In genomic region chr16:26992661-26993365, GRCh38 we compare ENCODE assay signal across 19 cellular contexts.
"Had no signal": no experiment of that assay in that cellular context is flagged by ENCODE, and none has a peak within 500 bp of the region (broad histone marks: within the 10 kb centered on the region; RNA-seq: fewer than 3 reads in every experiment).

No MANE protein-coding gene starts in this region.

- H3K36me3 Mint-ChIP-seq: activated naive CD4-positive, alpha-beta T cell treated with anti-CD3 and anti-CD28 coated beads, Interleukin-2, amount 10 ng/mL, durations not matched to agents 7 days and 5 days; memory B cell; natural killer cell had no signal

- H3K9me3 Mint-ChIP-seq: activated naive CD4-positive, alpha-beta T cell treated with anti-CD3 and anti-CD28 coated beads, Interleukin-2, amount 10 ng/mL, durations not matched to agents 7 days and 5 days had no signal

- H3K27ac ChIP-seq: dorsolateral prefrontal cortex, skin epidermis had no signal

- ATAC-seq: esophagus mucosa; left ventricle myocardium superior; natural killer cell; right cardiac atrium; stimulated activated naive CD8-positive, alpha-beta T cell treated with anti-CD3 and anti-CD28 coated beads, Interleukin-15, Interleukin-2, amounts not matched to agents 100 U/mL and 50 U/mL, for 24 hours had no signal

- DNase-seq: activated CD4-positive, alpha-beta T cell treated with anti-CD3 and anti-CD28 coated beads for 1 hour; activated CD4-positive, alpha-beta T cell treated with anti-CD3 and anti-CD28 coated beads, Interleukin-2, amount 50 U/mL, for 4 hours; activated naive CD4-positive, alpha-beta T cell treated with anti-CD3 and anti-CD28 coated beads, Interleukin-2, amount 10 ng/mL, durations not matched to agents 7 days and 5 days; activated T-cell treated with anti-CD3 and anti-CD28 coated beads, Interleukin-2, amount 50 U/mL, for 1 hour; dorsolateral prefrontal cortex; hippocampal formation; left ventricle myocardium superior; natural killer cell; right cardiac atrium; stimulated activated CD4-positive, alpha-beta T cell treated with anti-CD3 and anti-CD28 coated beads, Interleukin-4, amount 100 ng/mL, for 4 hours; stimulated activated CD8-positive, alpha-beta memory T cell treated with anti-CD3 and anti-CD28 coated beads, Interleukin-4, amount 100 ng/mL, for 48 hours; stimulated activated naive CD8-positive, alpha-beta T cell treated with anti-CD3 and anti-CD28 coated beads, Interleukin-15, Interleukin-2, amounts not matched to agents 100 U/mL and 50 U/mL, for 24 hours; SW 1271; trophoblast cell had no signal

- H3K4me3 Mint-ChIP-seq: activated naive CD4-positive, alpha-beta T cell treated with anti-CD3 and anti-CD28 coated beads, Interleukin-2, amount 10 ng/mL, durations not matched to agents 7 days and 5 days; memory B cell; natural killer cell had no signal

- H3K27ac Mint-ChIP-seq: activated naive CD4-positive, alpha-beta T cell treated with anti-CD3 and anti-CD28 coated beads, Interleukin-2, amount 10 ng/mL, durations not matched to agents 7 days and 5 days; activated T-helper 2 cell treated with anti-CD3 and anti-CD28 coated beads, Interferon-gamma antibody, Interleukin-2, Interleukin-4, amounts not matched to agents 10 μg/mL and 5 μg/mL and 100 μg/mL, durations not matched to agents 14 hours and 24 hours and 36 hours; memory B cell; natural killer cell; progenitor cell of endocrine pancreas had no signal

- H3K4me3 ChIP-seq: dorsolateral prefrontal cortex, skin epidermis had no signal

- H3K4me1 Mint-ChIP-seq: activated naive CD4-positive, alpha-beta T cell treated with anti-CD3 and anti-CD28 coated beads, Interleukin-2, amount 10 ng/mL, durations not matched to agents 7 days and 5 days; memory B cell; natural killer cell had no signal
